1 cellular context compared by ENCODE assay signal in the genomic region with DNA sequence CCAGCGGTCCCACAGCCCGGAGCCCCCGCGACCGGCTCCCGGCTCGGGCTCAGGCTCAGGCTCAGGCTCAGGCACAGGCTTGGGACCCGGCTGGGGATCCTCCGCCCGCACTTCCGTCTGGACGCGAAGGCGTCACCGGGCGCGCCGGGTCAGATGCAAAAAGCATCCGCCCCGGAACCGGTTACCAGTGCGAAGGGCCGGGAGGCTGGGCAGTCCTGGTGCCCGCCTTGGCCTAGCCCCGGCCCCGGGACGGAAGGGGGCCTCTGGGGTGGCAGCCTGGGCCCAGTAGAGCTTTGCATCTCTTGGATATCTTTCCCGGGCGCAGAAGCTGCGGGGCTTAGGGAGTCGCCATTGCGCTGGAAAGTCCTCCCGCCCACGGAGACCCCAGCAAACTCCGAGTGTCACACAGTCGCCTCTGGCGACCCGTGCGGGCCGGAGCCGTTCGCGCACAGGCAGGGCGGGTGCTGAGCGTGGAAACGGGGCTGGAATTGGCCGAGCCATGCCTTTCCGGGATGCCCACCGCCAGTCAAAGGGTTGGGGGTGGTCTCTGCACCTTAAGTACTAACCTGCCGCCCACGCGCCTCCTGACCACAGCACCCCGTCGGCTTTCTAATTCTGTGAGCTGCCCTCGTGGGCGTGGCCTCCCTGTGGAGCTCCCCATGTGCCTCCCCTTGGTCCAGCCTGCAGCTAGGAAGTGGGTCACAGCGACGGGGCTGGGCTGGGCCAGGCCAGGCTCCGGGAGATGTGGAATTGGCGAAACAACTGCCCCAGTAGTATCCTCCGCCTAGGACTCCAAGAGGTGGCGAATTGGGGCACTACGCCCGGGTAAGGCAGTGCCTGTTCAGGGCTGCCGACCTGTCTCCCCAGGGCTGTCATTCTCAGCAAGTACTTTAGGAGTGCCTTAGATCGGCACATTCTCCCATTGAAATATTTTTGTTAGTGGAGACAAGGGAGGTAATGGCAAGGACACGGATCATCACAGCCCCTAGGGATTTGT.
TF ChIP-seq lines count a peak whose summit lies in the region.

A gene (minus strand): TSS at position 119 of the 997 bp plus-strand sequence. CDS start 129 bp downstream, outside the sequence.

TF ChIP-seq in GM12878, 131 proteins besides CTCF, POLR2A, EP300 and RAD21 (continued from another document):
- TF ChIP-seq IKZF1 (conservative IDR thresholded peaks at IDR 0.05) (peak; percentile 92), SMARCA5 (IDR thresholded peaks at IDR 0.05) (peak; percentile 98), IKZF2 (IDR thresholded peaks at IDR 0.05) (0 out of 4 replicates have a peak, but pooled peaks of 1 of the 2 experiments have one; percentile 18), HCFC1 (IDR thresholded peaks at IDR 0.05; ENCODE audit: low read length) (peak; percentile 59), NR2C1 (IDR thresholded peaks at IDR 0.05) (peak; percentile 97), NR2C2 (IDR thresholded peaks at IDR 0.05; ENCODE audit: borderline replicate concordance, control insufficient read depth, insufficient read length, low read depth) (peak; percentile 62), PAX5 (IDR thresholded peaks at IDR 0.05; ENCODE audit: borderline replicate concordance, low read depth, low read length) (no peak), POLR2AphosphoS2 (IDR thresholded peaks at IDR 0.05; ENCODE audit: low read depth, low read length) (peak; percentile 67; the same call in 1 of the 2 replicates), MYC (IDR thresholded peaks at IDR 0.05; ENCODE audit: insufficient read depth, insufficient read length, insufficient replicate concordance, low read length, severe bottlenecking) (no peak), FOXM1 (IDR thresholded peaks at IDR 0.05; ENCODE audit: low read depth, low read length) (no peak), NR2F1 (conservative IDR thresholded peaks at IDR 0.05) (peak; percentile 90), ZNF217 (IDR thresholded peaks at IDR 0.05) (peak; percentile 25; the same call in 1 of the 2 replicates), SIX5 (IDR thresholded peaks at IDR 0.05; ENCODE audit: low read depth, low read length, severe bottlenecking) (peak; percentile 35), GATAD2B (conservative IDR thresholded peaks at IDR 0.05; ENCODE audit: low read depth) (peak; percentile 91), SMAD1 (IDR thresholded peaks at IDR 0.05; ENCODE audit: low read depth, partially characterized antibody) (no peak), SREBF1 (IDR thresholded peaks at IDR 0.05; ENCODE audit: low read length) (peak; percentile 46; the same call in 1 of the 2 replicates), SMAD5 (IDR thresholded peaks at IDR 0.05; ENCODE audit: low read depth) (no peak; the same call in 1 of the 2 replicates), RELA (IDR thresholded peaks at IDR 0.05; ENCODE audit: borderline replicate concordance, partially characterized antibody) (no peak), ZNF207 (IDR thresholded peaks at IDR 0.05; ENCODE audit: borderline replicate concordance) (peak; percentile 80), EED (IDR thresholded peaks at IDR 0.05; ENCODE audit: low read depth) (peak; percentile 10; the same call in 1 of the 2 replicates), HDAC2 (IDR thresholded peaks at IDR 0.05) (no peak), RB1 (IDR thresholded peaks at IDR 0.05; ENCODE audit: borderline replicate concordance) (no peak; the same call in 1 of the 2 replicates), GABPA (IDR thresholded peaks at IDR 0.05; ENCODE audit: low read depth) (peak; percentile 91), JUND (IDR thresholded peaks at IDR 0.05; ENCODE audit: low read depth, low read length) (no peak), CHD2 (IDR thresholded peaks at IDR 0.05; ENCODE audit: borderline replicate concordance, low read depth, low read length) (peak; percentile 15; the same call in 1 of the 2 replicates), KLF5 (IDR thresholded peaks at IDR 0.05; ENCODE audit: partially characterized antibody) (peak; percentile 79), PML (IDR thresholded peaks at IDR 0.05; ENCODE audit: low read length) (peak; percentile 97; the same call in 1 of the 2 replicates), POLR2AphosphoS5 (IDR thresholded peaks at IDR 0.05; ENCODE audit: low read length) (peak; percentile 75), SIN3A (IDR thresholded peaks at IDR 0.05; ENCODE audit: low read depth, low read length) (peak; percentile 83), SP1 (IDR thresholded peaks at IDR 0.05; ENCODE audit: low read depth, low read length) (peak; percentile 71)
- TF ChIP-seq, protein P1, sequence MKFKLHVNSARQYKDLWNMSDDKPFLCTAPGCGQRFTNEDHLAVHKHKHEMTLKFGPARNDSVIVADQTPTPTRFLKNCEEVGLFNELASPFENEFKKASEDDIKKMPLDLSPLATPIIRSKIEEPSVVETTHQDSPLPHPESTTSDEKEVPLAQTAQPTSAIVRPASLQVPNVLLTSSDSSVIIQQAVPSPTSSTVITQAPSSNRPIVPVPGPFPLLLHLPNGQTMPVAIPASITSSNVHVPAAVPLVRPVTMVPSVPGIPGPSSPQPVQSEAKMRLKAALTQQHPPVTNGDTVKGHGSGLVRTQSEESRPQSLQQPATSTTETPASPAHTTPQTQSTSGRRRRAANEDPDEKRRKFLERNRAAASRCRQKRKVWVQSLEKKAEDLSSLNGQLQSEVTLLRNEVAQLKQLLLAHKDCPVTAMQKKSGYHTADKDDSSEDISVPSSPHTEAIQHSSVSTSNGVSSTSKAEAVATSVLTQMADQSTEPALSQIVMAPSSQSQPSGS (IDR thresholded peaks at IDR 0.05; ENCODE audit: low read length), result no peak
- TF ChIP-seq, protein P2, sequence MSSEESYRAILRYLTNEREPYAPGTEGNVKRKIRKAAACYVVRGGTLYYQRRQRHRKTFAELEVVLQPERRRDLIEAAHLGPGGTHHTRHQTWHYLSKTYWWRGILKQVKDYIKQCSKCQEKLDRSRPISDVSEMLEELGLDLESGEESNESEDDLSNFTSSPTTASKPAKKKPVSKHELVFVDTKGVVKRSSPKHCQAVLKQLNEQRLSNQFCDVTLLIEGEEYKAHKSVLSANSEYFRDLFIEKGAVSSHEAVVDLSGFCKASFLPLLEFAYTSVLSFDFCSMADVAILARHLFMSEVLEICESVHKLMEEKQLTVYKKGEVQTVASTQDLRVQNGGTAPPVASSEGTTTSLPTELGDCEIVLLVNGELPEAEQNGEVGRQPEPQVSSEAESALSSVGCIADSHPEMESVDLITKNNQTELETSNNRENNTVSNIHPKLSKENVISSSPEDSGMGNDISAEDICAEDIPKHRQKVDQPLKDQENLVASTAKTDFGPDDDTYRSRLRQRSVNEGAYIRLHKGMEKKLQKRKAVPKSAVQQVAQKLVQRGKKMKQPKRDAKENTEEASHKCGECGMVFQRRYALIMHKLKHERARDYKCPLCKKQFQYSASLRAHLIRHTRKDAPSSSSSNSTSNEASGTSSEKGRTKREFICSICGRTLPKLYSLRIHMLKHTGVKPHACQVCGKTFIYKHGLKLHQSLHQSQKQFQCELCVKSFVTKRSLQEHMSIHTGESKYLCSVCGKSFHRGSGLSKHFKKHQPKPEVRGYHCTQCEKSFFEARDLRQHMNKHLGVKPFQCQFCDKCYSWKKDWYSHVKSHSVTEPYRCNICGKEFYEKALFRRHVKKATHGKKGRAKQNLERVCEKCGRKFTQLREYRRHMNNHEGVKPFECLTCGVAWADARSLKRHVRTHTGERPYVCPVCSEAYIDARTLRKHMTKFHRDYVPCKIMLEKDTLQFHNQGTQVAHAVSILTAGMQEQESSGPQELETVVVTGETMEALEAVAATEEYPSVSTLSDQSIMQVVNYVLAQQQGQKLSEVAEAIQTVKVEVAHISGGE (CRISPR knock-in tag; IDR thresholded peaks at IDR 0.05), result 0 out of 2 replicates have a peak, but pooled peaks have one; percentile 48
- TF ChIP-seq, protein P3, sequence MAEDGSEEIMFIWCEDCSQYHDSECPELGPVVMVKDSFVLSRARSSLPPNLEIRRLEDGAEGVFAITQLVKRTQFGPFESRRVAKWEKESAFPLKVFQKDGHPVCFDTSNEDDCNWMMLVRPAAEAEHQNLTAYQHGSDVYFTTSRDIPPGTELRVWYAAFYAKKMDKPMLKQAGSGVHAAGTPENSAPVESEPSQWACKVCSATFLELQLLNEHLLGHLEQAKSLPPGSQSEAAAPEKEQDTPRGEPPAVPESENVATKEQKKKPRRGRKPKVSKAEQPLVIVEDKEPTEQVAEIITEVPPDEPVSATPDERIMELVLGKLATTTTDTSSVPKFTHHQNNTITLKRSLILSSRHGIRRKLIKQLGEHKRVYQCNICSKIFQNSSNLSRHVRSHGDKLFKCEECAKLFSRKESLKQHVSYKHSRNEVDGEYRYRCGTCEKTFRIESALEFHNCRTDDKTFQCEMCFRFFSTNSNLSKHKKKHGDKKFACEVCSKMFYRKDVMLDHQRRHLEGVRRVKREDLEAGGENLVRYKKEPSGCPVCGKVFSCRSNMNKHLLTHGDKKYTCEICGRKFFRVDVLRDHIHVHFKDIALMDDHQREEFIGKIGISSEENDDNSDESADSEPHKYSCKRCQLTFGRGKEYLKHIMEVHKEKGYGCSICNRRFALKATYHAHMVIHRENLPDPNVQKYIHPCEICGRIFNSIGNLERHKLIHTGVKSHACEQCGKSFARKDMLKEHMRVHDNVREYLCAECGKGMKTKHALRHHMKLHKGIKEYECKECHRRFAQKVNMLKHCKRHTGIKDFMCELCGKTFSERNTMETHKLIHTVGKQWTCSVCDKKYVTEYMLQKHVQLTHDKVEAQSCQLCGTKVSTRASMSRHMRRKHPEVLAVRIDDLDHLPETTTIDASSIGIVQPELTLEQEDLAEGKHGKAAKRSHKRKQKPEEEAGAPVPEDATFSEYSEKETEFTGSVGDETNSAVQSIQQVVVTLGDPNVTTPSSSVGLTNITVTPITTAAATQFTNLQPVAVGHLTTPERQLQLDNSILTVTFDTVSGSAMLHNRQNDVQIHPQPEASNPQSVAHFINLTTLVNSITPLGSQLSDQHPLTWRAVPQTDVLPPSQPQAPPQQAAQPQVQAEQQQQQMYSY (CRISPR knock-in tag; IDR thresholded peaks at IDR 0.05), result no peak
- TF ChIP-seq, protein P4, sequence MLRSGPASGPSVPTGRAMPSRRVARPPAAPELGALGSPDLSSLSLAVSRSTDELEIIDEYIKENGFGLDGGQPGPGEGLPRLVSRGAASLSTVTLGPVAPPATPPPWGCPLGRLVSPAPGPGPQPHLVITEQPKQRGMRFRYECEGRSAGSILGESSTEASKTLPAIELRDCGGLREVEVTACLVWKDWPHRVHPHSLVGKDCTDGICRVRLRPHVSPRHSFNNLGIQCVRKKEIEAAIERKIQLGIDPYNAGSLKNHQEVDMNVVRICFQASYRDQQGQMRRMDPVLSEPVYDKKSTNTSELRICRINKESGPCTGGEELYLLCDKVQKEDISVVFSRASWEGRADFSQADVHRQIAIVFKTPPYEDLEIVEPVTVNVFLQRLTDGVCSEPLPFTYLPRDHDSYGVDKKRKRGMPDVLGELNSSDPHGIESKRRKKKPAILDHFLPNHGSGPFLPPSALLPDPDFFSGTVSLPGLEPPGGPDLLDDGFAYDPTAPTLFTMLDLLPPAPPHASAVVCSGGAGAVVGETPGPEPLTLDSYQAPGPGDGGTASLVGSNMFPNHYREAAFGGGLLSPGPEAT (IDR thresholded peaks at IDR 0.05; ENCODE audit: low read depth), result peak; percentile 83
- TF ChIP-seq, protein P5, sequence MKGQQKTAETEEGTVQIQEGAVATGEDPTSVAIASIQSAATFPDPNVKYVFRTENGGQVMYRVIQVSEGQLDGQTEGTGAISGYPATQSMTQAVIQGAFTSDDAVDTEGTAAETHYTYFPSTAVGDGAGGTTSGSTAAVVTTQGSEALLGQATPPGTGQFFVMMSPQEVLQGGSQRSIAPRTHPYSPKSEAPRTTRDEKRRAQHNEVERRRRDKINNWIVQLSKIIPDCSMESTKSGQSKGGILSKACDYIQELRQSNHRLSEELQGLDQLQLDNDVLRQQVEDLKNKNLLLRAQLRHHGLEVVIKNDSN (IDR thresholded peaks at IDR 0.05; ENCODE audit: borderline replicate concordance, extremely low read length, insufficient read depth, low read depth, low read length), result peak; percentile 30
- TF ChIP-seq, protein P6, sequence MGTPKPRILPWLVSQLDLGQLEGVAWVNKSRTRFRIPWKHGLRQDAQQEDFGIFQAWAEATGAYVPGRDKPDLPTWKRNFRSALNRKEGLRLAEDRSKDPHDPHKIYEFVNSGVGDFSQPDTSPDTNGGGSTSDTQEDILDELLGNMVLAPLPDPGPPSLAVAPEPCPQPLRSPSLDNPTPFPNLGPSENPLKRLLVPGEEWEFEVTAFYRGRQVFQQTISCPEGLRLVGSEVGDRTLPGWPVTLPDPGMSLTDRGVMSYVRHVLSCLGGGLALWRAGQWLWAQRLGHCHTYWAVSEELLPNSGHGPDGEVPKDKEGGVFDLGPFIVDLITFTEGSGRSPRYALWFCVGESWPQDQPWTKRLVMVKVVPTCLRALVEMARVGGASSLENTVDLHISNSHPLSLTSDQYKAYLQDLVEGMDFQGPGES (IDR thresholded peaks at IDR 0.05), result no peak
- TF ChIP-seq, protein P7, sequence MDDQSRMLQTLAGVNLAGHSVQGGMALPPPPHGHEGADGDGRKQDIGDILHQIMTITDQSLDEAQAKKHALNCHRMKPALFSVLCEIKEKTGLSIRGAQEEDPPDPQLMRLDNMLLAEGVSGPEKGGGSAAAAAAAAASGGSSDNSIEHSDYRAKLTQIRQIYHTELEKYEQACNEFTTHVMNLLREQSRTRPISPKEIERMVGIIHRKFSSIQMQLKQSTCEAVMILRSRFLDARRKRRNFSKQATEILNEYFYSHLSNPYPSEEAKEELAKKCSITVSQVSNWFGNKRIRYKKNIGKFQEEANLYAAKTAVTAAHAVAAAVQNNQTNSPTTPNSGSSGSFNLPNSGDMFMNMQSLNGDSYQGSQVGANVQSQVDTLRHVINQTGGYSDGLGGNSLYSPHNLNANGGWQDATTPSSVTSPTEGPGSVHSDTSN (IDR thresholded peaks at IDR 0.05; ENCODE audit: insufficient replicate concordance, low read depth, low read length), result peak; percentile 16
